In the genomic region with DNA sequence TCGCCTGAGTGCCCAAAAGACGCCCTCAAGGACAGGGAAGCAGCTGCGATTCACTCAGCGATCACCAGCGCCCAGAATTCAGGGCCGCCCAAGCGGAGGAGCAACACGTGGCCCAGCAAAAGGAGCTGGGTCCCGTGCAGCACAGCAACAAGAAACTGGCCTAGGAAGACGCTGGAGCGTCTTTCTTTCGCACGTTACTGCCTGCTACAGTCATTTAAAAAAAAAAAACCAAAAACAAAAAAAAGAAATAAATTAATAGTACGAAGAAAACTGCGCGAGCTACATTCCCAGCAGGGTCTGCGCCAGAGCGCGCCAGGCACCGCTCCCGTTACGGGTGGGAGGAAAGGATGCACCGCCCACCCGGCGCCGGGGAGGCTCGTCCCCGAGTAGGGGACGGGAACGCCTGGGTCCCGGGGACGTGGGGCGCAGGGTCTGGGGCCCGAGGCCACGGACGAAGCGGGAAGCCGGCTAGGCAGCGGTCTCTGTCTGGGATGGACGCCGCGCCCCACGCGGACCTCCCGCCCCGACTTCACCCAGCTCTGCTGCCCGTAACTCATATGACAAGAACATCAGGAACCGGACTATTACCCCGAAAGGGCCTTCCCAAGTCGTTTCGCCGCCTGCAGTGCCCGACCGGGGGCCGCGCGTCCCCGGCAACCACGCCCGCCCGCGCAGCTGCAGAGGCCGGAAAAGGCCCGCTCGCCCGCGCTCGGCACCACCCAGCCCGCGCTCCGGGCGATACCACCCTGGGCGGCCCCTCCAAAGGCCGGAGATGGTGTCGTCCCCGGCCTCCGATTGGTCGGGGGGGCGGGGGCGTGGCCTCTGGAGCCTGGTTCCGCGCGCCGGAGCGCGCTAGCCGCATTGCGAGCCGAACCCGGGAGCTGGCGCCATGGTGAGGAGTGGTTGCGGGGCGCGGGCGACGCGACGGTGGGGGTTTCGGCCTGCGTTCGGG, we compare ENCODE assay signal across 1 cellular context.
A peak's percentile ranks its signal among the peaks of the same experiment; 100 is the strongest.
TF ChIP-seq lines count a peak whose summit lies in the region.

A gene with protein sequence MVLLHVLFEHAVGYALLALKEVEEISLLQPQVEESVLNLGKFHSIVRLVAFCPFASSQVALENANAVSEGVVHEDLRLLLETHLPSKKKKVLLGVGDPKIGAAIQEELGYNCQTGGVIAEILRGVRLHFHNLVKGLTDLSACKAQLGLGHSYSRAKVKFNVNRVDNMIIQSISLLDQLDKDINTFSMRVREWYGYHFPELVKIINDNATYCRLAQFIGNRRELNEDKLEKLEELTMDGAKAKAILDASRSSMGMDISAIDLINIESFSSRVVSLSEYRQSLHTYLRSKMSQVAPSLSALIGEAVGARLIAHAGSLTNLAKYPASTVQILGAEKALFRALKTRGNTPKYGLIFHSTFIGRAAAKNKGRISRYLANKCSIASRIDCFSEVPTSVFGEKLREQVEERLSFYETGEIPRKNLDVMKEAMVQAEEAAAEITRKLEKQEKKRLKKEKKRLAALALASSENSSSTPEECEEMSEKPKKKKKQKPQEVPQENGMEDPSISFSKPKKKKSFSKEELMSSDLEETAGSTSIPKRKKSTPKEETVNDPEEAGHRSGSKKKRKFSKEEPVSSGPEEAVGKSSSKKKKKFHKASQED (plus strand): TSS at position 861 of the 952 bp plus-strand sequence. CDS start 29 bp downstream, at position 890.

TF ChIP-seq in HepG2, 621 proteins besides CTCF, POLR2A, EP300 and RAD21 (continued from another document and continues in another):
- TF ChIP-seq, protein P1, sequence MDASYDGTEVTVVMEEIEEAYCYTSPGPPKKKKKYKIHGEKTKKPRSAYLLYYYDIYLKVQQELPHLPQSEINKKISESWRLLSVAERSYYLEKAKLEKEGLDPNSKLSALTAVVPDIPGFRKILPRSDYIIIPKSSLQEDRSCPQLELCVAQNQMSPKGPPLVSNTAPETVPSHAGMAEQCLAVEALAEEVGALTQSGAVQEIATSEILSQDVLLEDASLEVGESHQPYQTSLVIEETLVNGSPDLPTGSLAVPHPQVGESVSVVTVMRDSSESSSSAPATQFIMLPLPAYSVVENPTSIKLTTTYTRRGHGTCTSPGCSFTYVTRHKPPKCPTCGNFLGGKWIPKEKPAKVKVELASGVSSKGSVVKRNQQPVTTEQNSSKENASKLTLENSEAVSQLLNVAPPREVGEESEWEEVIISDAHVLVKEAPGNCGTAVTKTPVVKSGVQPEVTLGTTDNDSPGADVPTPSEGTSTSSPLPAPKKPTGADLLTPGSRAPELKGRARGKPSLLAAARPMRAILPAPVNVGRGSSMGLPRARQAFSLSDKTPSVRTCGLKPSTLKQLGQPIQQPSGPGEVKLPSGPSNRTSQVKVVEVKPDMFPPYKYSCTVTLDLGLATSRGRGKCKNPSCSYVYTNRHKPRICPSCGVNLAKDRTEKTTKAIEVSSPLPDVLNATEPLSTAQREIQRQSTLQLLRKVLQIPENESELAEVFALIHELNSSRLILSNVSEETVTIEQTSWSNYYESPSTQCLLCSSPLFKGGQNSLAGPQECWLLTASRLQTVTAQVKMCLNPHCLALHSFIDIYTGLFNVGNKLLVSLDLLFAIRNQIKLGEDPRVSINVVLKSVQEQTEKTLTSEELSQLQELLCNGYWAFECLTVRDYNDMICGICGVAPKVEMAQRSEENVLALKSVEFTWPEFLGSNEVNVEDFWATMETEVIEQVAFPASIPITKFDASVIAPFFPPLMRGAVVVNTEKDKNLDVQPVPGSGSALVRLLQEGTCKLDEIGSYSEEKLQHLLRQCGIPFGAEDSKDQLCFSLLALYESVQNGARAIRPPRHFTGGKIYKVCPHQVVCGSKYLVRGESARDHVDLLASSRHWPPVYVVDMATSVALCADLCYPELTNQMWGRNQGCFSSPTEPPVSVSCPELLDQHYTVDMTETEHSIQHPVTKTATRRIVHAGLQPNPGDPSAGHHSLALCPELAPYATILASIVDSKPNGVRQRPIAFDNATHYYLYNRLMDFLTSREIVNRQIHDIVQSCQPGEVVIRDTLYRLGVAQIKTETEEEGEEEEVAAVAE (CRISPR knock-in tag; IDR thresholded peaks at IDR 0.05; ENCODE audit: borderline replicate concordance): peak; percentile 75; the same call in 1 of the 2 replicates
- TF ChIP-seq TCF7 (IDR thresholded peaks at IDR 0.05; ENCODE audit: low read depth) (no peak), MYC (CRISPR knock-in tag; IDR thresholded peaks at IDR 0.05; ENCODE audit: borderline replicate concordance) (peak; percentile 96), ZNF496 (CRISPR knock-in tag; IDR thresholded peaks at IDR 0.05; ENCODE audit: insufficient replicate concordance) (no peak), ZNF282 (IDR thresholded peaks at IDR 0.05; ENCODE audit: partially characterized antibody) (no peak), ARNTL (CRISPR knock-in tag; IDR thresholded peaks at IDR 0.05) (peak; percentile 79; the same call in 1 of the 2 replicates), SSRP1 (CRISPR knock-in tag; IDR thresholded peaks at IDR 0.05) (0 out of 2 replicates have a peak, but pooled peaks have one; percentile 62), BHLHE40 (IDR thresholded peaks at IDR 0.05; ENCODE audit: low read length) (peak; percentile 98), RNF219 (CRISPR knock-in tag; IDR thresholded peaks at IDR 0.05) (no peak; the same call in 1 of the 2 replicates), SIN3A (IDR thresholded peaks at IDR 0.05; ENCODE audit: borderline replicate concordance, low read depth, low read length) (peak; percentile 59), DNMT1 (CRISPR knock-in tag; IDR thresholded peaks at IDR 0.05) (peak; percentile 44; the same call in 1 of the 2 replicates), ZNF777 (CRISPR knock-in tag; IDR thresholded peaks at IDR 0.05) (peak; percentile 79; the same call in 1 of the 2 replicates), ZNF567 (CRISPR knock-in tag; IDR thresholded peaks at IDR 0.05; ENCODE audit: borderline replicate concordance) (peak; percentile 97; the same call in 1 of the 2 replicates), ZNF367 (CRISPR knock-in tag; IDR thresholded peaks at IDR 0.05; ENCODE audit: borderline replicate concordance) (peak; percentile 57; the same call in 1 of the 2 replicates), PPARG (CRISPR knock-in tag; conservative IDR thresholded peaks at IDR 0.05) (peak; percentile 35), ZNF720 (CRISPR knock-in tag; IDR thresholded peaks at IDR 0.05) (no peak), WIZ (CRISPR knock-in tag; IDR thresholded peaks at IDR 0.05) (peak; percentile 91), ZNF841 (CRISPR knock-in tag; IDR thresholded peaks at IDR 0.05; ENCODE audit: borderline replicate concordance) (peak; percentile 98), NFE2 (CRISPR knock-in tag; IDR thresholded peaks at IDR 0.05) (no peak), NFKB2 (CRISPR knock-in tag; IDR thresholded peaks at IDR 0.05; ENCODE audit: borderline replicate concordance) (peak; percentile 95), ZFY (CRISPR knock-in tag; IDR thresholded peaks at IDR 0.05) (peak; percentile 100), ZNF580 (CRISPR knock-in tag; IDR thresholded peaks at IDR 0.05; ENCODE audit: borderline replicate concordance, low read depth) (peak; percentile 51; the same call in 1 of the 2 replicates), SMAD1 (CRISPR knock-in tag; IDR thresholded peaks at IDR 0.05; ENCODE audit: borderline replicate concordance, low read depth) (peak; percentile 99), IRX3 (CRISPR knock-in tag; IDR thresholded peaks at IDR 0.05; ENCODE audit: borderline replicate concordance, low read depth) (0 out of 2 replicates have a peak, but pooled peaks have one; percentile 65), SATB2 (CRISPR knock-in tag; IDR thresholded peaks at IDR 0.05) (no peak; the same call in 1 of the 2 replicates), KLF13 (CRISPR knock-in tag; IDR thresholded peaks at IDR 0.05) (no peak; the same call in 1 of the 2 replicates), PCBP1 (IDR thresholded peaks at IDR 0.05; ENCODE audit: borderline replicate concordance, low read depth, low read length) (0 out of 2 replicates have a peak, but pooled peaks have one; percentile 49), ATF5 (CRISPR knock-in tag; IDR thresholded peaks at IDR 0.05; ENCODE audit: low read depth) (peak; percentile 85), SRSF9 (IDR thresholded peaks at IDR 0.05; ENCODE audit: borderline replicate concordance, insufficient read depth, low read depth, low read length, poor library complexity, severe bottlenecking) (no peak), ATM (IDR thresholded peaks at IDR 0.05; ENCODE audit: borderline replicate concordance) (no peak), ZNF275 (CRISPR knock-in tag; IDR thresholded peaks at IDR 0.05; ENCODE audit: borderline replicate concordance) (peak; percentile 99; the same call in 1 of the 2 replicates), ISX (CRISPR knock-in tag; conservative IDR thresholded peaks at IDR 0.05) (peak; percentile 71), ZNF33B (CRISPR knock-in tag; IDR thresholded peaks at IDR 0.05) (peak; percentile 62), FOXM1 (CRISPR knock-in tag; IDR thresholded peaks at IDR 0.05) (no peak; the same call in 1 of the 2 replicates), ZNF549 (CRISPR knock-in tag; IDR thresholded peaks at IDR 0.05) (peak; percentile 75; the same call in 1 of the 2 replicates), MXD1 (CRISPR knock-in tag; IDR thresholded peaks at IDR 0.05) (peak; percentile 88), ZNF550 (CRISPR knock-in tag; IDR thresholded peaks at IDR 0.05; ENCODE audit: borderline replicate concordance) (no peak), ZNF121 (CRISPR knock-in tag; IDR thresholded peaks at IDR 0.05) (peak; percentile 67; the same call in 1 of the 2 replicates), ZBTB3 (CRISPR knock-in tag; IDR thresholded peaks at IDR 0.05; ENCODE audit: borderline replicate concordance, low read depth) (peak; percentile 94; the same call in 1 of the 2 replicates)
- TF ChIP-seq, protein P2, sequence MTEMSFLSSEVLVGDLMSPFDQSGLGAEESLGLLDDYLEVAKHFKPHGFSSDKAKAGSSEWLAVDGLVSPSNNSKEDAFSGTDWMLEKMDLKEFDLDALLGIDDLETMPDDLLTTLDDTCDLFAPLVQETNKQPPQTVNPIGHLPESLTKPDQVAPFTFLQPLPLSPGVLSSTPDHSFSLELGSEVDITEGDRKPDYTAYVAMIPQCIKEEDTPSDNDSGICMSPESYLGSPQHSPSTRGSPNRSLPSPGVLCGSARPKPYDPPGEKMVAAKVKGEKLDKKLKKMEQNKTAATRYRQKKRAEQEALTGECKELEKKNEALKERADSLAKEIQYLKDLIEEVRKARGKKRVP (CRISPR knock-in tag; IDR thresholded peaks at IDR 0.05): peak in 1 of 2 experiments; percentile 73; a peak in 2 of 4 replicates
- TF ChIP-seq, protein P3, sequence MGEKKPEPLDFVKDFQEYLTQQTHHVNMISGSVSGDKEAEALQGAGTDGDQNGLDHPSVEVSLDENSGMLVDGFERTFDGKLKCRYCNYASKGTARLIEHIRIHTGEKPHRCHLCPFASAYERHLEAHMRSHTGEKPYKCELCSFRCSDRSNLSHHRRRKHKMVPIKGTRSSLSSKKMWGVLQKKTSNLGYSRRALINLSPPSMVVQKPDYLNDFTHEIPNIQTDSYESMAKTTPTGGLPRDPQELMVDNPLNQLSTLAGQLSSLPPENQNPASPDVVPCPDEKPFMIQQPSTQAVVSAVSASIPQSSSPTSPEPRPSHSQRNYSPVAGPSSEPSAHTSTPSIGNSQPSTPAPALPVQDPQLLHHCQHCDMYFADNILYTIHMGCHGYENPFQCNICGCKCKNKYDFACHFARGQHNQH (CRISPR knock-in tag; IDR thresholded peaks at IDR 0.05): peak; percentile 84
- TF ChIP-seq, protein P4, sequence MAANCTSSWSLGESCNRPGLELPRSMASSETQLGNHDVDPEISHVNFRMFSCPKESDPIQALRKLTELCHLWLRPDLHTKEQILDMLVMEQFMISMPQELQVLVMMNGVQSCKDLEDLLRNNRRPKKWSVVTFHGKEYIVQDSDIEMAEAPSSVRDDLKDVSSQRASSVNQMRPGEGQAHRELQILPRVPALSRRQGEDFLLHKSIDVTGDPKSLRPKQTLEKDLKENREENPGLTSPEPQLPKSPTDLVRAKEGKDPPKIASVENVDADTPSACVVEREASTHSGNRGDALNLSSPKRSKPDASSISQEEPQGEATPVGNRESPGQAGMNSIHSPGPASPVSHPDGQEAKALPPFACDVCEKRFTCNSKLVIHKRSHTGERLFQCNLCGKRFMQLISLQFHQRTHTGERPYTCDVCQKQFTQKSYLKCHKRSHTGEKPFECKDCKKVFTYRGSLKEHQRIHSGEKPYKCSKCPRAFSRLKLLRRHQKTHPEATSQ (CRISPR knock-in tag; IDR thresholded peaks at IDR 0.05; ENCODE audit: borderline replicate concordance): peak; percentile 74; the same call in 1 of the 2 replicates
